1 cellular context compared by ENCODE assay signal in the genomic region with DNA sequence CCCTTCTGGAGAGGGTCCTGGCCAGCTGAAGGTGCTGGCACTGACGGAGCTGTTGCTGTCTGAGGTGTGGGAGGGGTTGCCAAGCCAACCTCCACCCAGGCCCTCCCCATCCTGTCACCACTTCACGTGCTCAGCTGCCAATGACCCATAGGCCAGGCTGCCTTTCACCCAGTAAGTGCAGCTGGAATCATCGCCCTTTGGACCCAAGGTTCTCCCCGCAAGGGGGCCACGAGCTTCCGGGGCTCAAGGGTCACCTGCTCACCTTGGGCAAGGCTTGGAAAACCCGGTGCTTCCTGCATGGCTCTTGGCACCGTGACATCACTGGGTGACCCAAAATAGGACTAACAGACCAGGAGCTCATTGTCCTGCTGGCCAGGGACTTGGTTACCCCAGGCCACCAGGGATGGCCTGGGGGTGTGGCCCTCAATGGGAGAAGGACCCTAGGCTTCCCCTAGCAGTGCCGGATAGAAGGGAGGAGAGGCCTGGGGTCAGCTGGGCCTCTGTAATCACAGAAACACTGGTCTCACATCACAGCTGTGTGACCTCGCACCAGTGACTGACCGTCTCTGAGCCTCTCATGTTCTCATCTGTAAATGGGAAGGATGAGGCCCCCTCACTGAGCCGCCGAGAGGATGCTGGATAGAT.
TF ChIP-seq lines count a peak whose summit lies in the region.

No MANE protein-coding gene starts in this region.

TF ChIP-seq in HepG2, 621 proteins besides CTCF, POLR2A, EP300 and RAD21 (continued from another document and continues in another):
- TF ChIP-seq, protein P1, sequence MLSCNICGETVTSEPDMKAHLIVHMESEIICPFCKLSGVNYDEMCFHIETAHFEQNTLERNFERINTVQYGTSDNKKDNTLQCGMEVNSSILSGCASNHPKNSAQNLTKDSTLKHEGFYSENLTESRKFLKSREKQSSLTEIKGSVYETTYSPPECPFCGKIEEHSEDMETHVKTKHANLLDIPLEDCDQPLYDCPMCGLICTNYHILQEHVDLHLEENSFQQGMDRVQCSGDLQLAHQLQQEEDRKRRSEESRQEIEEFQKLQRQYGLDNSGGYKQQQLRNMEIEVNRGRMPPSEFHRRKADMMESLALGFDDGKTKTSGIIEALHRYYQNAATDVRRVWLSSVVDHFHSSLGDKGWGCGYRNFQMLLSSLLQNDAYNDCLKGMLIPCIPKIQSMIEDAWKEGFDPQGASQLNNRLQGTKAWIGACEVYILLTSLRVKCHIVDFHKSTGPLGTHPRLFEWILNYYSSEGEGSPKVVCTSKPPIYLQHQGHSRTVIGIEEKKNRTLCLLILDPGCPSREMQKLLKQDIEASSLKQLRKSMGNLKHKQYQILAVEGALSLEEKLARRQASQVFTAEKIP (CRISPR knock-in tag; IDR thresholded peaks at IDR 0.05; ENCODE audit: borderline replicate concordance), result no peak
- TF ChIP-seq HOXD1 (CRISPR knock-in tag; IDR thresholded peaks at IDR 0.05) (peak; percentile 97), ZSCAN22 (CRISPR knock-in tag; IDR thresholded peaks at IDR 0.05) (0 out of 2 replicates have a peak, but pooled peaks have one; percentile 58), ZNF790 (CRISPR knock-in tag; IDR thresholded peaks at IDR 0.05; ENCODE audit: borderline replicate concordance) (no peak; the same call in 1 of the 2 replicates), ZNF235 (CRISPR knock-in tag; IDR thresholded peaks at IDR 0.05; ENCODE audit: borderline replicate concordance) (0 out of 2 replicates have a peak, but pooled peaks have one; percentile 22), ZNF383 (CRISPR knock-in tag; IDR thresholded peaks at IDR 0.05; ENCODE audit: borderline replicate concordance) (0 out of 2 replicates have a peak, but pooled peaks have one; percentile 66), ZNF329 (CRISPR knock-in tag; IDR thresholded peaks at IDR 0.05; ENCODE audit: low read depth) (peak; percentile 76; the same call in 1 of the 2 replicates), EEA1 (CRISPR knock-in tag; IDR thresholded peaks at IDR 0.05; ENCODE audit: borderline replicate concordance) (no peak), ZNF124 (CRISPR knock-in tag; IDR thresholded peaks at IDR 0.05) (peak; percentile 82; the same call in 1 of the 2 replicates), RXRA (CRISPR knock-in tag; IDR thresholded peaks at IDR 0.05) (peak; percentile 100), NCOA5 (CRISPR knock-in tag; IDR thresholded peaks at IDR 0.05) (no peak), KLF16 (CRISPR knock-in tag; IDR thresholded peaks at IDR 0.05) (peak in 1 of 2 experiments; percentile 90; a peak in 2 of 4 replicates), CEBPG (CRISPR knock-in tag; IDR thresholded peaks at IDR 0.05) (peak; percentile 81), KDM1A (CRISPR knock-in tag; IDR thresholded peaks at IDR 0.05) (peak; percentile 67), SIX4 (CRISPR knock-in tag; IDR thresholded peaks at IDR 0.05) (peak; percentile 78), TBX2 (CRISPR knock-in tag; IDR thresholded peaks at IDR 0.05; ENCODE audit: borderline replicate concordance) (peak; percentile 99), NCOR1 (IDR thresholded peaks at IDR 0.05; ENCODE audit: borderline replicate concordance, low read length) (peak; percentile 98), ZNF782 (CRISPR knock-in tag; IDR thresholded peaks at IDR 0.05; ENCODE audit: borderline replicate concordance) (peak; percentile 73; the same call in 1 of the 2 replicates)
- TF ChIP-seq, protein P2, sequence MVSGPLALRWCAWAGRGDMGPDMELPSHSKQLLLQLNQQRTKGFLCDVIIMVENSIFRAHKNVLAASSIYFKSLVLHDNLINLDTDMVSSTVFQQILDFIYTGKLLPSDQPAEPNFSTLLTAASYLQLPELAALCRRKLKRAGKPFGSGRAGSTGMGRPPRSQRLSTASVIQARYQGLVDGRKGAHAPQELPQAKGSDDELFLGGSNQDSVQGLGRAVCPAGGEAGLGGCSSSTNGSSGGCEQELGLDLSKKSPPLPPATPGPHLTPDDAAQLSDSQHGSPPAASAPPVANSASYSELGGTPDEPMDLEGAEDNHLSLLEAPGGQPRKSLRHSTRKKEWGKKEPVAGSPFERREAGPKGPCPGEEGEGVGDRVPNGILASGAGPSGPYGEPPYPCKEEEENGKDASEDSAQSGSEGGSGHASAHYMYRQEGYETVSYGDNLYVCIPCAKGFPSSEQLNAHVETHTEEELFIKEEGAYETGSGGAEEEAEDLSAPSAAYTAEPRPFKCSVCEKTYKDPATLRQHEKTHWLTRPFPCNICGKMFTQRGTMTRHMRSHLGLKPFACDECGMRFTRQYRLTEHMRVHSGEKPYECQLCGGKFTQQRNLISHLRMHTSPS (CRISPR knock-in tag; IDR thresholded peaks at IDR 0.05; ENCODE audit: low read depth), result peak; percentile 98
- TF ChIP-seq, protein P3, sequence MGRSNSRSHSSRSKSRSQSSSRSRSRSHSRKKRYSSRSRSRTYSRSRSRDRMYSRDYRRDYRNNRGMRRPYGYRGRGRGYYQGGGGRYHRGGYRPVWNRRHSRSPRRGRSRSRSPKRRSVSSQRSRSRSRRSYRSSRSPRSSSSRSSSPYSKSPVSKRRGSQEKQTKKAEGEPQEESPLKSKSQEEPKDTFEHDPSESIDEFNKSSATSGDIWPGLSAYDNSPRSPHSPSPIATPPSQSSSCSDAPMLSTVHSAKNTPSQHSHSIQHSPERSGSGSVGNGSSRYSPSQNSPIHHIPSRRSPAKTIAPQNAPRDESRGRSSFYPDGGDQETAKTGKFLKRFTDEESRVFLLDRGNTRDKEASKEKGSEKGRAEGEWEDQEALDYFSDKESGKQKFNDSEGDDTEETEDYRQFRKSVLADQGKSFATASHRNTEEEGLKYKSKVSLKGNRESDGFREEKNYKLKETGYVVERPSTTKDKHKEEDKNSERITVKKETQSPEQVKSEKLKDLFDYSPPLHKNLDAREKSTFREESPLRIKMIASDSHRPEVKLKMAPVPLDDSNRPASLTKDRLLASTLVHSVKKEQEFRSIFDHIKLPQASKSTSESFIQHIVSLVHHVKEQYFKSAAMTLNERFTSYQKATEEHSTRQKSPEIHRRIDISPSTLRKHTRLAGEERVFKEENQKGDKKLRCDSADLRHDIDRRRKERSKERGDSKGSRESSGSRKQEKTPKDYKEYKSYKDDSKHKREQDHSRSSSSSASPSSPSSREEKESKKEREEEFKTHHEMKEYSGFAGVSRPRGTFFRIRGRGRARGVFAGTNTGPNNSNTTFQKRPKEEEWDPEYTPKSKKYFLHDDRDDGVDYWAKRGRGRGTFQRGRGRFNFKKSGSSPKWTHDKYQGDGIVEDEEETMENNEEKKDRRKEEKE (IDR thresholded peaks at IDR 0.05), result no peak
- TF ChIP-seq, protein P4, sequence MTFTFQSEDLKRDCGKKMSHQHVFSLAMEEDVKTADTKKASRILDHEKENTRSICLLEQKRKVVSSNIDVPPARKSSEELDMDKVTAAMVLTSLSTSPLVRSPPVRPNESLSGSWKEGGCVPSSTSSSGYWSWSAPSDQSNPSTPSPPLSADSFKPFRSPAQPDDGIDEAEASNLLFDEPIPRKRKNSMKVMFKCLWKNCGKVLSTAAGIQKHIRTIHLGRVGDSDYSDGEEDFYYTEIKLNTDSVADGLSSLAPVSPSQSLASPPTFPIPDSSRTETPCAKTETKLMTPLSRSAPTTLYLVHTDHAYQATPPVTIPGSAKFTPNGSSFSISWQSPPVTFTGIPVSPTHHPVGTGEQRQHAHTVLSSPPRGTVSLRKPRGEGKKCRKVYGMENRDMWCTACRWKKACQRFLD (CRISPR knock-in tag; IDR thresholded peaks at IDR 0.05; ENCODE audit: borderline replicate concordance), result 0 out of 2 replicates have a peak, but pooled peaks have one; percentile 30
- TF ChIP-seq, protein P5, sequence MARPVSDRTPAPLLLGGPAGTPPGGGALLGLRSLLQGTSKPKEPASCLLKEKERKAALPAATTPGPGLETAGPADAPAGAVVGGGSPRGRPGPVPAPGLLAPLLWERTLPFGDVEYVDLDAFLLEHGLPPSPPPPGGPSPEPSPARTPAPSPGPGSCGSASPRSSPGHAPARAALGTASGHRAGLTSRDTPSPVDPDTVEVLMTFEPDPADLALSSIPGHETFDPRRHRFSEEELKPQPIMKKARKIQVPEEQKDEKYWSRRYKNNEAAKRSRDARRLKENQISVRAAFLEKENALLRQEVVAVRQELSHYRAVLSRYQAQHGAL (CRISPR knock-in tag; IDR thresholded peaks at IDR 0.05; ENCODE audit: not compliant biosample characterization), result no peak
- TF ChIP-seq, protein P6, sequence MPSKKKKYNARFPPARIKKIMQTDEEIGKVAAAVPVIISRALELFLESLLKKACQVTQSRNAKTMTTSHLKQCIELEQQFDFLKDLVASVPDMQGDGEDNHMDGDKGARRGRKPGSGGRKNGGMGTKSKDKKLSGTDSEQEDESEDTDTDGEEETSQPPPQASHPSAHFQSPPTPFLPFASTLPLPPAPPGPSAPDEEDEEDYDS (CRISPR knock-in tag; IDR thresholded peaks at IDR 0.05), result peak; percentile 46; the same call in 1 of the 2 replicates
- TF ChIP-seq, protein P7, sequence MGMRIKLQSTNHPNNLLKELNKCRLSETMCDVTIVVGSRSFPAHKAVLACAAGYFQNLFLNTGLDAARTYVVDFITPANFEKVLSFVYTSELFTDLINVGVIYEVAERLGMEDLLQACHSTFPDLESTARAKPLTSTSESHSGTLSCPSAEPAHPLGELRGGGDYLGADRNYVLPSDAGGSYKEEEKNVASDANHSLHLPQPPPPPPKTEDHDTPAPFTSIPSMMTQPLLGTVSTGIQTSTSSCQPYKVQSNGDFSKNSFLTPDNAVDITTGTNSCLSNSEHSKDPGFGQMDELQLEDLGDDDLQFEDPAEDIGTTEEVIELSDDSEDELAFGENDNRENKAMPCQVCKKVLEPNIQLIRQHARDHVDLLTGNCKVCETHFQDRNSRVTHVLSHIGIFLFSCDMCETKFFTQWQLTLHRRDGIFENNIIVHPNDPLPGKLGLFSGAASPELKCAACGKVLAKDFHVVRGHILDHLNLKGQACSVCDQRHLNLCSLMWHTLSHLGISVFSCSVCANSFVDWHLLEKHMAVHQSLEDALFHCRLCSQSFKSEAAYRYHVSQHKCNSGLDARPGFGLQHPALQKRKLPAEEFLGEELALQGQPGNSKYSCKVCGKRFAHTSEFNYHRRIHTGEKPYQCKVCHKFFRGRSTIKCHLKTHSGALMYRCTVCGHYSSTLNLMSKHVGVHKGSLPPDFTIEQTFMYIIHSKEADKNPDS (CRISPR knock-in tag; IDR thresholded peaks at IDR 0.05), result peak; percentile 92; the same call in 1 of the 2 replicates
- TF ChIP-seq, protein P8, sequence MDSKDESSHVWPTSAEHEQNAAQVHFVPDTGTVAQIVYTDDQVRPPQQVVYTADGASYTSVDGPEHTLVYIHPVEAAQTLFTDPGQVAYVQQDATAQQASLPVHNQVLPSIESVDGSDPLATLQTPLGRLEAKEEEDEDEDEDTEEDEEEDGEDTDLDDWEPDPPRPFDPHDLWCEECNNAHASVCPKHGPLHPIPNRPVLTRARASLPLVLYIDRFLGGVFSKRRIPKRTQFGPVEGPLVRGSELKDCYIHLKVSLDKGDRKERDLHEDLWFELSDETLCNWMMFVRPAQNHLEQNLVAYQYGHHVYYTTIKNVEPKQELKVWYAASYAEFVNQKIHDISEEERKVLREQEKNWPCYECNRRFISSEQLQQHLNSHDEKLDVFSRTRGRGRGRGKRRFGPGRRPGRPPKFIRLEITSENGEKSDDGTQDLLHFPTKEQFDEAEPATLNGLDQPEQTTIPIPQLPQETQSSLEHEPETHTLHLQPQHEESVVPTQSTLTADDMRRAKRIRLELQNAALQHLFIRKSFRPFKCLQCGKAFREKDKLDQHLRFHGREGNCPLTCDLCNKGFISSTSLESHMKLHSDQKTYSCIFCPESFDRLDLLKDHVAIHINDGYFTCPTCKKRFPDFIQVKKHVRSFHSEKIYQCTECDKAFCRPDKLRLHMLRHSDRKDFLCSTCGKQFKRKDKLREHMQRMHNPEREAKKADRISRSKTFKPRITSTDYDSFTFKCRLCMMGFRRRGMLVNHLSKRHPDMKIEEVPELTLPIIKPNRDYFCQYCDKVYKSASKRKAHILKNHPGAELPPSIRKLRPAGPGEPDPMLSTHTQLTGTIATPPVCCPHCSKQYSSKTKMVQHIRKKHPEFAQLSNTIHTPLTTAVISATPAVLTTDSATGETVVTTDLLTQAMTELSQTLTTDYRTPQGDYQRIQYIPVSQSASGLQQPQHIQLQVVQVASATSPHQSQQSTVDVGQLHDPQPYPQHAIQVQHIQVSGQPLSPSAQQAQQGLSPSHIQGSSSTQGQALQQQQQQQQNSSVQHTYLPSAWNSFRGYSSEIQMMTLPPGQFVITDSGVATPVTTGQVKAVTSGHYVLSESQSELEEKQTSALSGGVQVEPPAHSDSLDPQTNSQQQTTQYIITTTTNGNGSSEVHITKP (CRISPR knock-in tag; IDR thresholded peaks at IDR 0.05; ENCODE audit: low read depth), result peak; percentile 91; the same call in 1 of the 2 replicates
- TF ChIP-seq, protein P9, sequence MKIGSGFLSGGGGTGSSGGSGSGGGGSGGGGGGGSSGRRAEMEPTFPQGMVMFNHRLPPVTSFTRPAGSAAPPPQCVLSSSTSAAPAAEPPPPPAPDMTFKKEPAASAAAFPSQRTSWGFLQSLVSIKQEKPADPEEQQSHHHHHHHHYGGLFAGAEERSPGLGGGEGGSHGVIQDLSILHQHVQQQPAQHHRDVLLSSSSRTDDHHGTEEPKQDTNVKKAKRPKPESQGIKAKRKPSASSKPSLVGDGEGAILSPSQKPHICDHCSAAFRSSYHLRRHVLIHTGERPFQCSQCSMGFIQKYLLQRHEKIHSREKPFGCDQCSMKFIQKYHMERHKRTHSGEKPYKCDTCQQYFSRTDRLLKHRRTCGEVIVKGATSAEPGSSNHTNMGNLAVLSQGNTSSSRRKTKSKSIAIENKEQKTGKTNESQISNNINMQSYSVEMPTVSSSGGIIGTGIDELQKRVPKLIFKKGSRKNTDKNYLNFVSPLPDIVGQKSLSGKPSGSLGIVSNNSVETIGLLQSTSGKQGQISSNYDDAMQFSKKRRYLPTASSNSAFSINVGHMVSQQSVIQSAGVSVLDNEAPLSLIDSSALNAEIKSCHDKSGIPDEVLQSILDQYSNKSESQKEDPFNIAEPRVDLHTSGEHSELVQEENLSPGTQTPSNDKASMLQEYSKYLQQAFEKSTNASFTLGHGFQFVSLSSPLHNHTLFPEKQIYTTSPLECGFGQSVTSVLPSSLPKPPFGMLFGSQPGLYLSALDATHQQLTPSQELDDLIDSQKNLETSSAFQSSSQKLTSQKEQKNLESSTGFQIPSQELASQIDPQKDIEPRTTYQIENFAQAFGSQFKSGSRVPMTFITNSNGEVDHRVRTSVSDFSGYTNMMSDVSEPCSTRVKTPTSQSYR (CRISPR knock-in tag; IDR thresholded peaks at IDR 0.05; ENCODE audit: borderline replicate concordance), result peak; percentile 62; the same call in 1 of the 2 replicates
- TF ChIP-seq, protein P10, sequence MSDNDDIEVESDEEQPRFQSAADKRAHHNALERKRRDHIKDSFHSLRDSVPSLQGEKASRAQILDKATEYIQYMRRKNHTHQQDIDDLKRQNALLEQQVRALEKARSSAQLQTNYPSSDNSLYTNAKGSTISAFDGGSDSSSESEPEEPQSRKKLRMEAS (IDR thresholded peaks at IDR 0.05), result peak; percentile 94
- TF ChIP-seq, protein P11, sequence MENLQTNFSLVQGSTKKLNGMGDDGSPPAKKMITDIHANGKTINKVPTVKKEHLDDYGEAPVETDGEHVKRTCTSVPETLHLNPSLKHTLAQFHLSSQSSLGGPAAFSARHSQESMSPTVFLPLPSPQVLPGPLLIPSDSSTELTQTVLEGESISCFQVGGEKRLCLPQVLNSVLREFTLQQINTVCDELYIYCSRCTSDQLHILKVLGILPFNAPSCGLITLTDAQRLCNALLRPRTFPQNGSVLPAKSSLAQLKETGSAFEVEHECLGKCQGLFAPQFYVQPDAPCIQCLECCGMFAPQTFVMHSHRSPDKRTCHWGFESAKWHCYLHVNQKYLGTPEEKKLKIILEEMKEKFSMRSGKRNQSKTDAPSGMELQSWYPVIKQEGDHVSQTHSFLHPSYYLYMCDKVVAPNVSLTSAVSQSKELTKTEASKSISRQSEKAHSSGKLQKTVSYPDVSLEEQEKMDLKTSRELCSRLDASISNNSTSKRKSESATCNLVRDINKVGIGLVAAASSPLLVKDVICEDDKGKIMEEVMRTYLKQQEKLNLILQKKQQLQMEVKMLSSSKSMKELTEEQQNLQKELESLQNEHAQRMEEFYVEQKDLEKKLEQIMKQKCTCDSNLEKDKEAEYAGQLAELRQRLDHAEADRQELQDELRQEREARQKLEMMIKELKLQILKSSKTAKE (CRISPR knock-in tag; IDR thresholded peaks at IDR 0.05; ENCODE audit: borderline replicate concordance), result peak; percentile 86
